In genomic region chr14:102532204-102532658, GRCh38 we compare ENCODE assay signal across 1 cellular context.
TF ChIP-seq lines count a peak whose summit lies in the region.

No MANE protein-coding gene starts in this region.

TF ChIP-seq in IMR-90, 13 proteins besides CTCF, POLR2A, EP300 and RAD21:
- TF ChIP-seq SMC3 (IDR thresholded peaks at IDR 0.05; ENCODE audit: low read depth, low read length) (no peak), BHLHE40 (IDR thresholded peaks at IDR 0.05; ENCODE audit: low read depth, low read length) (no peak), USF2 (IDR thresholded peaks at IDR 0.05; ENCODE audit: low read depth, low read length) (0 out of 2 replicates have a peak, but pooled peaks have one; percentile 18)
